8 cellular contexts compared by ENCODE assay signal in the genomic region with DNA sequence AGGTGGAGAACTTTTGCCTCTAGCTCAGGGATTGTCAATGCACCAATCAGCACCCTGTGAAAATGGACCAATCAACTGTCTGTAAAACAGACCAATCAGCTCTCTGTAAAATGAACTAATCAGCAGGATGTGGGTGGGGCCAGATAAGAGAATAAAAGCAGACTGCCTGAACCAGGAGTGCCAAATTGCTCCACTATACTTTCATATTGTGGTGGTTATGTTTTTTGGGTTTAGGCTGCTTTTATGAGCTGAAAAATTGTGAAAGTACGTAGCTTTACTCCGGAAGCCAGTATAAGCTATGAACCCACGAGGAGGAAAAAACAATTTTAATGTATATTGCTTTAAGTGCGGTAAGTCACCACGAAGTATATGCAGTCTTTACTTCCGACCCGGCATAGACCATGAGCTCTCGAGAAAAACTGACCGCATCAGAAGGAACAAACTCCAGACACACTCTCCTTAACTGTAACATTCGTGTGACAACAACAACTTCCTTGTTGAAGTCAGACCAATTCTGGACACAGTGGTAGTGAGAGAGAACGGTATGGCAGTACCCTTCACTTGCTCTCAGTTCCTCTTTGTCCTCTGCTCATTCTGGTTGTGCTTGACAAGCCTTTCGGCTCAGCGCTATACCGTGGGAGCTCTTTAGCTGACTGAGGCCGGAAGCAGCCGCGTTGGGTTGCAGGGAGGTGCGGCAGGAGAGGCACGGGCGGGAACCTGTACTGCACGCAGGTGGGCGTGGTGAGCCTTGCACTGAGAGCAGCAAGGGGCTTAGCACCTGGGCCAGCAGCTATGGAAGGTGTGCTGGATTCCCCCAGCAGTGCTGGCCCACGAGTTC.
A peak's percentile ranks its signal among the peaks of the same experiment; 100 is the strongest.
DNase-seq lines count a peak whose midpoint lies in the region; ATAC-seq and TF ChIP-seq lines count a peak whose summit lies in the region.

No MANE protein-coding gene starts in this region.

- peak overlapping the region; percentile 89 to 99 (median 95) for H3K27ac Mint-ChIP-seq in naive thymus-derived CD4-positive, alpha-beta T cell
- no peak overlapping the region for H3K27ac Mint-ChIP-seq in MCF 10A (ENCODE audit: low read depth, unreplicated experiment)

- H3K36me3 Mint-ChIP-seq in naive thymus-derived CD4-positive, alpha-beta T cell, result peaks cover 0 to 11% (median 0%) of the 10 kb centered on the region in 5 donors
- no peaks in the 10 kb centered on the region for H3K36me3 Mint-ChIP-seq in MCF 10A (ENCODE audit: insufficient read depth, unreplicated experiment)

- peak; percentile 97 for DNase-seq in GM12864 (ENCODE audit: low read depth)
- DNase-seq in NCI-H69 (lab: John Stamatoyannopoulos, UW), result peak; percentile 24
- peak; percentile 62 for DNase-seq in activated T-helper 1 cell treated with Interleukin-2 at 50 U/mL for 16 hours (ENCODE audit: low read depth)
- DNase-seq in naive thymus-derived CD4-positive, alpha-beta T cell, result peak; percentile 38 to 89 (median 79)
- peak; percentile 46 for DNase-seq in ureter (ENCODE audit: low spot score)
- DNase-seq in WERI-Rb-1, result no peak
- no peak for DNase-seq in MCF 10A (ENCODE audit: unreplicated experiment)

- peaks cover 5 to 6% of the 10 kb centered on the region in 2 donors for H3K4me1 ChIP-seq in naive thymus-derived CD4-positive, alpha-beta T cell (ENCODE audit: control insufficient read depth in 2 of 2, insufficient read depth in 2 of 2, low read length in 2 of 2)

- peaks cover 0 to 18% (median 0%) of the 10 kb centered on the region in 5 donors for H3K27me3 Mint-ChIP-seq in naive thymus-derived CD4-positive, alpha-beta T cell
- peaks cover 5% of the 10 kb centered on the region for H3K27me3 Mint-ChIP-seq in MCF 10A (ENCODE audit: insufficient read depth, unreplicated experiment)

- CTCF ChIA-PET in naive thymus-derived CD4-positive, alpha-beta T cell (lab: Charles Lee), result interaction anchor here (0.6 to 3.4 kb wide), 10 partner anchors 11 to 210 kb away, joined by 3 to 28 read pairs (median 4); no protein-coding TSS in a partner anchor
- CTCF ChIA-PET in MCF 10A (lab: Yijun Ruan, JAX), result no interaction called here

- TF ChIP-seq CTCF in GM12864 (IDR thresholded peaks at IDR 0.05; ENCODE audit: low read depth, low read length, missing control alignments) (no peak), WERI-Rb-1 (IDR thresholded peaks at IDR 0.05; ENCODE audit: low read depth, low read length) (no peak), MCF 10A (IDR thresholded peaks at IDR 0.05; ENCODE audit: unreplicated experiment) (no peak)

- peaks cover 0 to 16% (median 3%) of the 10 kb centered on the region in 11 donors for H3K9me3 Mint-ChIP-seq in naive thymus-derived CD4-positive, alpha-beta T cell
- no peaks in the 10 kb centered on the region for H3K9me3 Mint-ChIP-seq in MCF 10A (ENCODE audit: unreplicated experiment)

- no peaks in the 10 kb centered on the region for H3K9me3 ChIP-seq in naive thymus-derived CD4-positive, alpha-beta T cell (ENCODE audit: control insufficient read depth in 2 of 3, low read length in 3 of 3)
- H3K9me3 ChIP-seq in WERI-Rb-1 (ENCODE audit: severe bottlenecking), result peaks cover 18% of the 10 kb centered on the region

- ATAC-seq in GM21737 (IDR thresholded peaks at IDR 0.05; ENCODE audit: unreplicated experiment), result peak; percentile 99
- peak; percentile 90 for ATAC-seq in naive thymus-derived CD4-positive, alpha-beta T cell

- no peaks in the 10 kb centered on the region for H3K36me3 ChIP-seq in naive thymus-derived CD4-positive, alpha-beta T cell (ENCODE audit: control insufficient read depth in 2 of 3, insufficient read depth in 3 of 3, low read length in 3 of 3)
- H3K36me3 ChIP-seq in WERI-Rb-1, result no peaks in the 10 kb centered on the region

- intact Hi-C loops in naive thymus-derived CD4-positive, alpha-beta T cell (cut with micrococcal nuclease), result loop anchor here (1.0 to 2.0 kb wide), 8 partner anchors 16 to 210 kb away; partner anchors contain the start of gene E2F3 (in 2 of the 2)
- intact Hi-C loops in MCF 10A (cut with micrococcal nuclease), result no loop called here

- H3K27me3 ChIP-seq in naive thymus-derived CD4-positive, alpha-beta T cell (ENCODE audit: control insufficient read depth in 2 of 2, insufficient read depth in 2 of 2, low read length in 2 of 2), result no peaks in the 10 kb centered on the region
- no peaks in the 10 kb centered on the region for H3K27me3 ChIP-seq in WERI-Rb-1 (ENCODE audit: insufficient read depth, low read depth, severe bottlenecking)

- H3K4me3 Mint-ChIP-seq in naive thymus-derived CD4-positive, alpha-beta T cell, result peak overlapping the region; percentile 77 to 95 (median 90)
- no peak overlapping the region for H3K4me3 Mint-ChIP-seq in MCF 10A (ENCODE audit: unreplicated experiment)

- POLR2A ChIA-PET in naive thymus-derived CD4-positive, alpha-beta T cell (lab: Charles Lee), result interaction anchor here (0.6 to 5.3 kb wide), 36 partner anchors 9 to 215 kb away, joined by 3 to 202 read pairs (median 7); partner anchors contain the start of gene CDKAL1
- POLR2A ChIA-PET in MCF 10A (lab: Yijun Ruan, JAX), result interaction anchor here (1.0 kb wide), 1 partner anchor 82 kb away, joined by 3 read pairs; no protein-coding TSS in a partner anchor

- H3K27ac ChIP-seq in naive thymus-derived CD4-positive, alpha-beta T cell (ENCODE audit: low read depth, low read length), result peak overlapping the region; percentile 71
- no peak overlapping the region for H3K27ac ChIP-seq in WERI-Rb-1

- H3K4me3 ChIP-seq in GM12864 (ENCODE audit: low read depth, low read length), result peak overlapping the region; percentile 30
- H3K4me3 ChIP-seq in naive thymus-derived CD4-positive, alpha-beta T cell (ENCODE audit: low read length), result peak overlapping the region; percentile 68
- H3K4me3 ChIP-seq in WERI-Rb-1 (ENCODE audit: low read depth, low read length), result no peak overlapping the region

- H3K4me1 Mint-ChIP-seq in naive thymus-derived CD4-positive, alpha-beta T cell, result peaks cover 5 to 27% (median 18%) of the 10 kb centered on the region in 7 donors
- H3K4me1 Mint-ChIP-seq in MCF 10A (ENCODE audit: insufficient read depth, unreplicated experiment), result no peaks in the 10 kb centered on the region

- BruUV-seq in MCF 10A (replicated peaks; lab: Mats Ljungman, UMichigan), result no TSS peak

Comparison
In these comparisons a context has a peak if more than half of its experiments do, and no peak if none do; other contexts are left out.
1. DNase-seq: peak in GM12864 (single experiment), NCI-H69 (single experiment), activated T-helper 1 cell treated with Interleukin-2 at 50 U/mL for 16 hours (single experiment), naive thymus-derived CD4-positive, alpha-beta T cell (9 of 9) and ureter (single experiment); none in WERI-Rb-1 (single experiment) and MCF 10A (single experiment).